Comparison of ENCODE assay signal across 24 cellular contexts in the genomic region with DNA sequence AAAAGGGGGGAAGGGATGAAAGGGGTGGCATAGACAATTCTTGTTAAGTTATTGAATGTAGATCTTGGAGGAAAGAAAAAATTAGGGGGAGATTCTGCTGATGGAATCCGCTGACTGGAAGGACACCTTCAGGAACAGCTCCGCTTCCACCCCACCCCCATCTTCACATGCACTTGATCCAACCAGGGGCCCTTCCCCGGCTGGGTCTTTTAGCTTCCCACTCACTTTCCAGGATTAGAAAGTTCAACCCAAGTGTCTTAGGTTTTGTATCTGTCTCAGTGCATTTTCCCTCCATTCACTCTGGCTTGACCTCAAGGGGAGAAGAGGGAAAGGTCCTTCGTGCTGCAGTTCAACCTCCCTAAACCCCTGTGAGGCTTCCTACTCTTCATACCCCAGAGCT.
"Had no signal": no experiment of that assay in that cellular context is flagged by ENCODE, and none has a peak within 500 bp of the region (broad histone marks: within the 10 kb centered on the region; RNA-seq: fewer than 3 reads in every experiment).

No MANE protein-coding gene starts in this region.

- ATAC-seq: Right ventricle myocardium inferior, SK-N-SH treated with all-trans-retinoic acid at 6 μM for 48 hours had no signal

- H3K27ac ChIP-seq: HL-60, SJCRH30 had no signal

- H3K27me3 ChIP-seq: MG63, Peyer's patch, SJCRH30 had no signal

- H3K9me3 ChIP-seq: MG63, SJCRH30 had no signal

- H3K4me1 ChIP-seq: Peyer's patch, SJCRH30 had no signal

- H3K4me3 ChIP-seq: MG63, Peyer's patch, SJCRH30 had no signal

- H3K36me3 ChIP-seq: MG63, Peyer's patch, SJCRH30 had no signal

- DNase-seq: Karpas-422, KBM-7, MG63, NCI-H1092, NCI-H1105 treated with DMSO at 0.1 percent for 48 hours, NCI-H1417 treated with DMSO at 0.1 percent for 48 hours, NCI-H146, NCI-H1694 treated with DMSO at 0.1 percent for 48 hours, NCI-H1930, NCI-H2081, NCI-H2107, NCI-H226, NCI-H446, NCI-H510A, NCI-H524 treated with DMSO at 0.1 percent for 48 hours, NCI-H69, NCI-H774, Peyer's patch, SHP77 treated with DMSO at 0.1 percent for 48 hours, SJCRH30, T-helper 1 cell had no signal
